Comparison of ENCODE assay signal across 28 cellular contexts in the genomic region with DNA sequence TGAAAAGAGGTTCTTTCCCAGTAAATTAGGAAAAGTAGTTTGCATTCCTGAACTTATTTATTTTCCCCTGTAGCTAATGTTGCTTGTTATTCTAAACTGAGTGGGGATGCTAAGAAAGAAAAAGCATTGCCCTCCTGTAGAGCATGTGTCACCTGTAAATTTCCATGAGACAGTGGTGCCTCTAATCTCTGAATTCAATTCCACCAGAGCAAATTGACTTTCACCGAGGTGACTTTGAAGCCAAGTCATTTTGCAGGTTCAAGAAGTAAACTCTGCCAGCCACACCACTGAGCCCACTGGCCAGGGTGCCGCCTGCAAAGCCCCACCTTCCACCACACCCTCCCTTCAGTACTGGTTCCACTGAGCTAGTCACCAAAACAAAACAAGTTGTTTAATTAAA.
DNase-seq lines count a peak whose midpoint lies in the region; ATAC-seq, FAIRE-seq and TF ChIP-seq lines count a peak whose summit lies in the region.
"Had no signal": no experiment of that assay in that cellular context is flagged by ENCODE, and none has a peak within 500 bp of the region (broad histone marks: within the 10 kb centered on the region; RNA-seq: fewer than 3 reads in every experiment).

No MANE protein-coding gene starts in this region.

- H3K9ac ChIP-seq in HUES48 (ENCODE audit: low read depth, low read length) = no peak overlapping the region
- no peak overlapping the region for H3K9ac ChIP-seq in duodenal mucosa (ENCODE audit: low read depth in 1 of 2, low read length in 2 of 2)
- H3K9ac ChIP-seq in kidney (ENCODE audit: low read length in 2 of 2) = peak overlapping the region in 1 of 2 donors; percentile 38

- no peak for TF ChIP-seq EP300 in gastroesophageal sphincter (IDR thresholded peaks at IDR 0.05)

- H3K9me3 ChIP-seq in HUES48 (ENCODE audit: control insufficient read depth, insufficient read depth, low read length) = no peaks in the 10 kb centered on the region
- H3K9me3 ChIP-seq in duodenal mucosa (ENCODE audit: control insufficient read depth in 1 of 2, low read length in 2 of 2) = no peaks in the 10 kb centered on the region
- no peaks in the 10 kb centered on the region for H3K9me3 ChIP-seq in kidney (ENCODE audit: control insufficient read depth in 1 of 2, low read length in 2 of 2)
- H3K9me3 ChIP-seq in small intestine (ENCODE audit: control insufficient read depth, low read depth) = no peaks in the 10 kb centered on the region
- no peaks in the 10 kb centered on the region for H3K9me3 ChIP-seq in gastroesophageal sphincter
- H3K9me3 ChIP-seq: BE2C, MG63, SJCRH30 had no signal

- FAIRE-seq in kidney (lab: Jason Lieb, UNC) = no peak
- no peak for FAIRE-seq in small intestine (lab: Jason Lieb, UNC)
- FAIRE-seq: frontal cortex, RCC 7860 had no signal

- in situ Hi-C loops in ACHN (cut with HindIII; ENCODE audit: low pct_ligation_motif_present, low pct_unique_long_range_greater_than_20kb, low sequenced_read_pairs) = no loop called here

- intact Hi-C loops in kidney (cut with DNase I) = loop anchor here (10.0 kb wide), 1 partner anchor 247 kb away; no protein-coding TSS in a partner anchor

- WGBS in small intestine, 3 donors = 10 to 49% (median 20%) methylated on average over 2 of the region's 2 CpGs
- WGBS in gastroesophageal sphincter (ENCODE audit: low coverage in 1 of 2), 2 donors = 40 to 48% methylated on average over 1 to 2 of the region's 2 CpGs

- no peak for DNase-seq in kidney
- DNase-seq in small intestine = peak; percentile 47
- no peak for DNase-seq in ACHN
- DNase-seq: activated CD4-positive, alpha-beta T cell treated with anti-CD3 and anti-CD28 coated beads, Interleukin-2, amount 50 U/mL, for 4 hours; activated CD4-positive, CD25-positive, alpha-beta regulatory T cell; activated naive CD4-positive, alpha-beta T cell treated with anti-CD3 and anti-CD28 coated beads for 36 hours; BE2C; CD8-positive, alpha-beta memory T cell; cortex of kidney; GOT3; hypothalamus; KG1; kidney glomerular epithelial cell; MG63; naive B cell; NCI-H2029; occipital lobe; SJCRH30; stimulated activated naive CD8-positive, alpha-beta T cell treated with anti-CD3 and anti-CD28 coated beads, Interleukin-15, amount 100 ng/mL, for 72 hours; trophoblast cell had no signal

- no peak for TF ChIP-seq POLR2A in gastroesophageal sphincter (IDR thresholded peaks at IDR 0.05)

- no peak for ATAC-seq in GM18909 (IDR thresholded peaks at IDR 0.05; ENCODE audit: poor library complexity, unreplicated experiment)
- ATAC-seq in HG03571 (IDR thresholded peaks at IDR 0.05; ENCODE audit: unreplicated experiment) = no peak
- no peak for ATAC-seq in gastroesophageal sphincter
- ATAC-seq: stimulated activated naive CD8-positive, alpha-beta T cell treated with anti-CD3 and anti-CD28 coated beads, Interleukin-15, amount 100 ng/mL, for 72 hours had no signal

- TF ChIP-seq CTCF in kidney (IDR thresholded peaks at IDR 0.05; ENCODE audit: borderline replicate concordance, extremely low read depth, insufficient read depth) (no peak), gastroesophageal sphincter (IDR thresholded peaks at IDR 0.05) (no peak)

- peaks cover 30% of the 10 kb centered on the region for H3K4me1 ChIP-seq in HUES48 (ENCODE audit: control insufficient read depth, insufficient read depth, low read length)
- peaks cover 26 to 35% of the 10 kb centered on the region in 2 donors for H3K4me1 ChIP-seq in duodenal mucosa (ENCODE audit: control insufficient read depth in 1 of 2, insufficient read depth in 2 of 2, low read length in 2 of 2)
- peaks cover 25 to 36% of the 10 kb centered on the region in 2 donors for H3K4me1 ChIP-seq in kidney (ENCODE audit: control insufficient read depth in 1 of 2, insufficient read depth in 1 of 2, low read depth in 1 of 2, low read length in 2 of 2)
- H3K4me1 ChIP-seq in small intestine (ENCODE audit: control insufficient read depth in 2 of 2, insufficient read depth in 1 of 2, low read depth in 1 of 2, low read length in 1 of 2) = peaks cover 13% of the 10 kb centered on the region in 2 donors
- H3K4me1 ChIP-seq in gastroesophageal sphincter = peaks cover 0 to 11% (median 3%) of the 10 kb centered on the region in 3 donors
- H3K4me1 ChIP-seq: BE2C had no signal

- peaks cover 45% of the 10 kb centered on the region for H3K27me3 ChIP-seq in HUES48 (ENCODE audit: control insufficient read depth, insufficient read depth, low read length)
- no peaks in the 10 kb centered on the region for H3K27me3 ChIP-seq in duodenal mucosa (ENCODE audit: control insufficient read depth in 1 of 2, insufficient read depth in 2 of 2, low read length in 2 of 2)
- no peaks in the 10 kb centered on the region for H3K27me3 ChIP-seq in small intestine (ENCODE audit: control insufficient read depth in 2 of 2, insufficient read depth in 2 of 2, low read length in 2 of 2)
- no peaks in the 10 kb centered on the region for H3K27me3 ChIP-seq in gastroesophageal sphincter
- H3K27me3 ChIP-seq: BE2C, MG63, SJCRH30 had no signal

- peak overlapping the region; percentile 23 for H3K4me3 ChIP-seq in HUES48 (ENCODE audit: low read depth, low read length)
- no peak overlapping the region for H3K4me3 ChIP-seq in duodenal mucosa (ENCODE audit: low read depth in 1 of 2, low read length in 2 of 2)
- no peak overlapping the region for H3K4me3 ChIP-seq in kidney (ENCODE audit: low read length in 2 of 2)
- no peak overlapping the region for H3K4me3 ChIP-seq in small intestine (ENCODE audit: low read depth in 1 of 2, low read length in 2 of 2)
- no peak overlapping the region for H3K4me3 ChIP-seq in gastroesophageal sphincter
- H3K4me3 ChIP-seq: MG63, SJCRH30, skin epidermis had no signal

- H3K36me3 ChIP-seq in HUES48 (ENCODE audit: control insufficient read depth, insufficient read depth, low read length) = no peaks in the 10 kb centered on the region
- no peaks in the 10 kb centered on the region for H3K36me3 ChIP-seq in duodenal mucosa (ENCODE audit: control insufficient read depth in 1 of 2, insufficient read depth in 2 of 2, low read length in 2 of 2)
- no peaks in the 10 kb centered on the region for H3K36me3 ChIP-seq in kidney (ENCODE audit: control insufficient read depth in 1 of 2, insufficient read depth in 2 of 2, low read length in 2 of 2)
- no peaks in the 10 kb centered on the region for H3K36me3 ChIP-seq in small intestine (ENCODE audit: control insufficient read depth in 2 of 2, insufficient read depth in 2 of 2, low read length in 2 of 2)
- no peaks in the 10 kb centered on the region for H3K36me3 ChIP-seq in gastroesophageal sphincter
- H3K36me3 ChIP-seq: BE2C, MG63, SJCRH30 had no signal

- peak overlapping the region; percentile 71 for H3K27ac ChIP-seq in HUES48 (ENCODE audit: low read depth, low read length)
- H3K27ac ChIP-seq in duodenal mucosa (ENCODE audit: low read depth, low read length) = peak overlapping the region; percentile 4
- peak overlapping the region; percentile 83 to 84 for H3K27ac ChIP-seq in kidney (ENCODE audit: low read depth in 2 of 2, low read length in 2 of 2)
- H3K27ac ChIP-seq in small intestine (ENCODE audit: low read depth in 1 of 2, low read length in 1 of 2) = no peak overlapping the region
- H3K27ac ChIP-seq in gastroesophageal sphincter = no peak overlapping the region
- H3K27ac ChIP-seq: SJCRH30 had no signal

Comparison
In these comparisons a context has a peak if more than half of its experiments do, and no peak if none do; other contexts are left out.
1. H3K27ac ChIP-seq: peak in HUES48 (single experiment), duodenal mucosa (single experiment) and kidney (2 of 2); none in small intestine (0 of 2) and gastroesophageal sphincter (0 of 4).